10 cellular contexts compared by ENCODE assay signal in the genomic region with DNA sequence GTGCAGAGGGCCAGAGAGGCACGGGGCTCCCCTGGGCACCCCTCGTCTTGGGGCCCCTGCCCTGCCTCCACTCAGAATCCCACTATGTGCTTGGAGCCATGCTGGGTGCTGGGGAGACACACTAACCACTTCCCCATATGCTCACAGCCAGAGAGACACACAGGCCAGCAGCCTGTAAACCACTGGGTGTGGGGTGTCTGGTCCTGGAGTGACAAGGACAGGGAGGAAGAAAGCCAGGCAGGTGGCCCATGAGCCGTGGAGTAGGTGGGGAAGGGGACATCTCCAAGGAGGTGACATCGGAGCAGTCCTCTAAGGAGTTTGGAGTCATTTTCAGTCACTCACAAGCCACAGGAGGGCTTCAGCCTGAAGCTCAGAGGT. TPM values are rescaled to one million over a fixed set of nuclear protein-coding genes. Genes with fewer than 3 reads are reported as not detected.
A peak's percentile ranks its signal among the peaks of the same experiment; 100 is the strongest.
DNase-seq lines count a peak whose midpoint lies in the region; ATAC-seq, FAIRE-seq and TF ChIP-seq lines count a peak whose summit lies in the region.
"Had no signal": no experiment of that assay in that cellular context is flagged by ENCODE, and none has a peak within 500 bp of the region (broad histone marks: within the 10 kb centered on the region; RNA-seq: fewer than 3 reads in every experiment).

No MANE protein-coding gene starts in this region.

- no peak for TF ChIP-seq EP300 in HepG2 (IDR thresholded peaks at IDR 0.05; ENCODE audit: low read depth in 2 of 2, low read length in 2 of 2)
- TF ChIP-seq EP300 in HepG2 (CRISPR knock-in tag; IDR thresholded peaks at IDR 0.05; ENCODE audit: borderline replicate concordance), result no peak

- no peak for FAIRE-seq in HepG2 (lab: Jason Lieb, UNC)
- FAIRE-seq: endometrium had no signal

- H3F3A ChIP-seq in smooth muscle cell (ENCODE audit: low read depth), result peaks cover 5% of the 10 kb centered on the region

- H3K4me3 ChIP-seq in ascending aorta (peak overlapping the region in 1 of 2 donors; percentile 40), HepG2 (replicated peaks in 1 of 3; ENCODE audit: insufficient read depth in 1 of 3, low read depth in 2 of 3, low read length in 3 of 3) (no peak overlapping the region), smooth muscle cell (no peak overlapping the region)

- H3K27me3 Mint-ChIP-seq in HFFc6 (ENCODE audit: insufficient read depth), result peaks cover 14% of the 10 kb centered on the region

- 0% methylated on average over 2 of the region's 4 CpGs for WGBS in HepG2 (ENCODE audit: low lambda C conversion rate)
- 75% methylated on average over 4 of the region's 4 CpGs for WGBS in smooth muscle cell (ENCODE audit: low lambda C conversion rate)

- no TSS peak for BruUV-seq in HepG2 (replicated peaks; lab: Mats Ljungman, UMichigan)

- H3K9me3 ChIP-seq in ascending aorta, result no peaks in the 10 kb centered on the region
- peaks cover 29% of the 10 kb centered on the region for H3K9me3 ChIP-seq in HepG2 (ENCODE audit: low read length)
- peaks cover 6% of the 10 kb centered on the region for H3K9me3 ChIP-seq in smooth muscle cell (replicated peaks; ENCODE audit: low read depth)

- TF ChIP-seq RAD21 in HepG2 (CRISPR knock-in tag; IDR thresholded peaks at IDR 0.05), result no peak

- TF ChIP-seq POLR2A in HepG2 (IDR thresholded peaks at IDR 0.05; ENCODE audit: insufficient read depth in 1 of 2, low read depth in 2 of 2, low read length in 2 of 2) (no peak), GM18505 (IDR thresholded peaks at IDR 0.05; ENCODE audit: borderline replicate concordance, extremely low read depth, insufficient read depth, insufficient read length) (no peak)

- H3K27ac Mint-ChIP-seq in HFFc6, result peak overlapping the region; percentile 61

- DNase-seq in HFFc6, result no peak
- DNase-seq in ascending aorta (ENCODE audit: low spot score in 2 of 2), result no peak
- no peak for DNase-seq in HepG2 (ENCODE audit: low spot score)
- DNase-seq in smooth muscle cell (lab: John Stamatoyannopoulos, UW; ENCODE audit: unreplicated experiment), result no peak
- DNase-seq: NCI-H524 had no signal

- H4K20me1 ChIP-seq in HepG2 (ENCODE audit: insufficient read depth, low read length) (no peaks in the 10 kb centered on the region), smooth muscle cell (ENCODE audit: low read depth) (no peaks in the 10 kb centered on the region)

- POLR2A ChIA-PET in HepG2 (lab: Yijun Ruan, JAX), result no interaction called here

- no peak overlapping the region for H3K9ac ChIP-seq in HepG2 (ENCODE audit: insufficient read depth, low read depth, low read length)
- peak overlapping the region; percentile 71 for H3K9ac ChIP-seq in smooth muscle cell (ENCODE audit: low read depth)

- H3K27ac ChIP-seq in ascending aorta (peak overlapping the region; percentile 84 to 94), HepG2 (ENCODE audit: extremely low read length, insufficient read depth, low read length) (no peak overlapping the region), smooth muscle cell (ENCODE audit: low read depth) (peak overlapping the region; percentile 84)

- CTCF ChIA-PET in HepG2 (lab: Yijun Ruan, JAX; ENCODE audit: low intra/inter-chr PET ratio, low total read pairs), result no interaction called here

- H3K4me1 Mint-ChIP-seq in HFFc6 (ENCODE audit: low read depth), result peaks cover 25% of the 10 kb centered on the region

- H3K9me3 Mint-ChIP-seq in HFFc6, result peaks cover 41% of the 10 kb centered on the region

- H3K27me3 ChIP-seq in ascending aorta (no peaks in the 10 kb centered on the region), HepG2 (ENCODE audit: control insufficient read depth in 1 of 2, insufficient read depth in 2 of 2, low read length in 2 of 2) (peaks cover 3 to 76% of the 10 kb centered on the region in 2 experiments), smooth muscle cell (ENCODE audit: low read depth) (no peaks in the 10 kb centered on the region)

- no peak overlapping the region for H2AFZ ChIP-seq in HepG2 (ENCODE audit: low read length)
- H2AFZ ChIP-seq in smooth muscle cell (ENCODE audit: low read depth), result no peak overlapping the region

- H3K36me3 Mint-ChIP-seq in HFFc6 (ENCODE audit: low read depth), result peaks cover 41% of the 10 kb centered on the region

- H3K79me2 ChIP-seq in HepG2 (ENCODE audit: insufficient read depth, low read length) (no peaks in the 10 kb centered on the region), smooth muscle cell (ENCODE audit: low read depth) (no peaks in the 10 kb centered on the region)

- ATAC-seq in HepG2 (peak; percentile 15; the same call in 1 of the 3 replicates), GM19463 (IDR thresholded peaks at IDR 0.05; ENCODE audit: unreplicated experiment) (no peak), GM21717 (IDR thresholded peaks at IDR 0.05; ENCODE audit: unreplicated experiment) (no peak), GM18505 (IDR thresholded peaks at IDR 0.05; ENCODE audit: unreplicated experiment) (no peak), HG02763 (IDR thresholded peaks at IDR 0.05; ENCODE audit: unreplicated experiment) (no peak)

- intact Hi-C loops in ascending aorta (cut with DNase I), result loop anchor here (1.0 to 5.0 kb wide), 5 partner anchors 34 to 964 kb away; partner anchors contain the start of genes CDKN1C and NAP1L4
- intact Hi-C loops in HepG2 (cut with micrococcal nuclease; ENCODE audit: unreplicated experiment), result no loop called here

- H3K4me3 Mint-ChIP-seq in HFFc6, result no peak overlapping the region

- no peaks in the 10 kb centered on the region for H3K36me3 ChIP-seq in ascending aorta
- H3K36me3 ChIP-seq in HepG2 (replicated peaks in 1 of 2; ENCODE audit: control insufficient read depth in 1 of 2, insufficient read depth in 2 of 2, low read length in 2 of 2), result no peaks in the 10 kb centered on the region
- H3K36me3 ChIP-seq in smooth muscle cell (ENCODE audit: low read depth), result no peaks in the 10 kb centered on the region

- no peak overlapping the region for H3K4me2 ChIP-seq in HepG2 (ENCODE audit: low read depth, low read length)
- peak overlapping the region; percentile 30 for H3K4me2 ChIP-seq in smooth muscle cell

- in situ Hi-C loops in HepG2 (cut with HindIII; ENCODE audit: extremely low pct_ligation_motif_present, low pct_unique_long_range_greater_than_20kb), result no loop called here

- TF ChIP-seq CTCF in HFFc6 (IDR thresholded peaks at IDR 0.05) (no peak), ascending aorta (IDR thresholded peaks at IDR 0.05) (no peak), HepG2 (CRISPR knock-in tag; IDR thresholded peaks at IDR 0.05) (no peak), smooth muscle cell (IDR thresholded peaks at IDR 0.05; ENCODE audit: borderline replicate concordance, insufficient read depth, poor library complexity, severe bottlenecking) (no peak)

- H3K4me1 ChIP-seq in ascending aorta (peaks cover 13 to 28% of the 10 kb centered on the region in 2 donors), HepG2 (ENCODE audit: insufficient read depth, low read length) (peaks cover 10% of the 10 kb centered on the region), smooth muscle cell (ENCODE audit: low read depth) (peaks cover 13% of the 10 kb centered on the region)

TF ChIP-seq in HepG2, 621 proteins besides CTCF, POLR2A, EP300 and RAD21 (continues in another document):
- TF ChIP-seq ZNF143 (CRISPR knock-in tag; IDR thresholded peaks at IDR 0.05), result no peak

RNA-seq across cellular contexts. Expression of gene CDKN1C, which starts 58.9 kb away (rescaled TPM):
- total RNA-seq in HFFc6 (2021; fragmentation: NEBNext Ultra II Directional; extraction: Animal tissue kit (Norgen Biotek cat#: 25700)), result under 1 TPM in 2 of 6 experiments, not detected in 4; 0.17 to 0.24 TPM
- 18.1 TPM for total RNA-seq in ascending aorta
- not detected in 2 replicates for total RNA-seq in HepG2 (2016; rRNA removed; fragmentation: Illumina TruSeq; extraction: Trizol)
- not detected in 2 replicates for total RNA-seq in HepG2 (2016; cell fraction: cytosol; rRNA removed; fragmentation: Illumina TruSeq; extraction: Trizol; ENCODE audit: low read depth)
- total RNA-seq in HepG2 (2016; cell fraction: insoluble cytoplasmic fraction; rRNA removed; fragmentation: Illumina TruSeq; extraction: Trizol), result not detected in 2 replicates
- not detected in 2 replicates for total RNA-seq in HepG2 (2016; cell fraction: membrane; rRNA removed; fragmentation: Illumina TruSeq; extraction: Trizol)
- total RNA-seq in HepG2 (2016; cell fraction: nucleus; rRNA removed; fragmentation: Illumina TruSeq; extraction: Trizol), result not detected in 2 replicates
- polyA plus RNA-seq in HepG2 (2011; rRNA removed), result not detected in 2 replicates
- not detected in 2 replicates for polyA plus RNA-seq in HepG2 (2011; cell fraction: cytosol; rRNA removed)
- 0.10 and 0.23 TPM in 2 replicates for polyA plus RNA-seq in HepG2 (2011; cell fraction: nucleus; rRNA removed)
- not detected in 2 replicates for polyA plus RNA-seq in HepG2 (2012)
- polyA plus RNA-seq in HepG2 (2016; cell fraction: cytosol; fragmentation: Illumina TruSeq; extraction: Trizol; ENCODE audit: low read depth), result not detected in 2 replicates
- polyA plus RNA-seq in HepG2 (2016; cell fraction: insoluble cytoplasmic fraction; fragmentation: Illumina TruSeq; extraction: Trizol; ENCODE audit: low read depth), result not detected in 2 replicates
- not detected in 2 replicates for polyA plus RNA-seq in HepG2 (2016; cell fraction: membrane; fragmentation: Illumina TruSeq; extraction: Trizol; ENCODE audit: low read depth)
- polyA plus RNA-seq in HepG2 (2016; cell fraction: nucleus; fragmentation: Illumina TruSeq; extraction: Trizol; ENCODE audit: insufficient read depth, low read depth), result not detected in 2 replicates
- polyA minus RNA-seq in HepG2 (2011; rRNA and poly(A)+ RNA removed; ENCODE audit: low replicate concordance), result 17.4 TPM in 1 of 2 replicates, not detected in the other
- 0.30 and 0.70 TPM in 2 replicates for polyA minus RNA-seq in HepG2 (2011; cell fraction: cytosol; rRNA and poly(A)+ RNA removed)
- polyA minus RNA-seq in HepG2 (2011; cell fraction: nucleus; rRNA and poly(A)+ RNA removed), result 0.52 TPM in 1 of 2 replicates, not detected in the other
- 171 and 194 TPM in 2 replicates for total RNA-seq in smooth muscle cell
- 303 and 392 TPM in 2 replicates for polyA plus RNA-seq in smooth muscle cell

Comparison
In these comparisons a context has a peak if more than half of its experiments do, and no peak if none do; other contexts are left out.
1. RNA of gene CDKN1C, which starts 58.9 kb away (total RNA-seq): 171 to 194 TPM in smooth muscle cell and 18.1 TPM in ascending aorta (single experiment); 0.17 to 0.24 TPM in HFFc6 and not detected in HepG2; every median in the first group is over 10 times any median in the second.